9 cellular contexts compared by ENCODE assay signal in genomic region chr2:221517362-221518121, GRCh38. TPM values are rescaled to one million over a fixed set of nuclear protein-coding genes. Genes with fewer than 3 reads are reported as not detected.
A peak's percentile ranks its signal among the peaks of the same experiment; 100 is the strongest.
DNase-seq lines count a peak whose midpoint lies in the region; ATAC-seq and TF ChIP-seq lines count a peak whose summit lies in the region.
"Had no signal": no experiment of that assay in that cellular context is flagged by ENCODE, and none has a peak within 500 bp of the region (broad histone marks: within the 10 kb centered on the region; RNA-seq: fewer than 3 reads in every experiment).

No MANE protein-coding gene starts in this region.

- H4K20me1 ChIP-seq in HCT116 (ENCODE audit: insufficient read depth), result no peaks in the 10 kb centered on the region

- no peaks in the 10 kb centered on the region for H3K27me3 Mint-ChIP-seq in mesothelial cell of epicardium (ENCODE audit: low read depth)

- peak; percentile 8 for DNase-seq in GM10266 (ENCODE audit: extremely low spot score)
- DNase-seq in HCT116 (ENCODE audit: low read depth, low spot score), result peak; percentile 8
- peak; percentile 35 for DNase-seq in NB4 (ENCODE audit: low read depth)
- peak; percentile 70 for DNase-seq in activated T-helper 1 cell treated with Interleukin-2 at 50 U/mL for 16 hours (ENCODE audit: low read depth)
- DNase-seq in iris pigment epithelial cell (ENCODE audit: low read depth), result peak; percentile 83
- DNase-seq in stimulated activated CD8-positive, alpha-beta memory T cell treated with anti-CD3 and anti-CD28 coated beads, Interleukin-7, amount 100 ng/mL, for 4 hours (ENCODE audit: low read depth in 2 of 2), result peak; percentile 46 to 56
- no peak for DNase-seq in mesothelial cell of epicardium (ENCODE audit: low spot score in 2 of 2, unreplicated experiment in 2 of 2)
- DNase-seq in NCI-H446 treated with DMSO at 0.1 percent for 48 hours (lab: John Stamatoyannopoulos, UW), result no peak

- no peaks in the 10 kb centered on the region for H3K9me3 Mint-ChIP-seq in mesothelial cell of epicardium

- intact Hi-C loops in HCT116 (cut with micrococcal nuclease), result no loop called here

- ATAC-seq in HCT116, result no peak

- no peaks in the 10 kb centered on the region for H3K36me3 Mint-ChIP-seq in mesothelial cell of epicardium

- no peak for TF ChIP-seq RAD21 in HCT116 (IDR thresholded peaks at IDR 0.05; ENCODE audit: low read depth)

- RAD21 ChIA-PET in HCT116 (lab: Charles Lee; ENCODE audit: low non-redundant PET in 1 of 2, low total read pairs in 2 of 2, uncharacterized antibody in 2 of 2, unreplicated experiment in 2 of 2), result no interaction called here

- no peak overlapping the region for H2AFZ ChIP-seq in HCT116 (ENCODE audit: low read depth, low read length, poor library complexity, severe bottlenecking)

- no peaks in the 10 kb centered on the region for H3K4me1 ChIP-seq in HCT116 (ENCODE audit: control insufficient read depth in 1 of 2, insufficient read depth in 2 of 2, low read length in 2 of 2)

- no peak for TF ChIP-seq CTCF in GM10266 (IDR thresholded peaks at IDR 0.05; ENCODE audit: control insufficient read depth, insufficient read depth, low read depth, missing control alignments)
- TF ChIP-seq CTCF in HCT116 (IDR thresholded peaks at IDR 0.05 in 2 of 3, conservative IDR thresholded peaks at IDR 0.05 in 1 of 3; ENCODE audit: borderline replicate concordance in 1 of 3, insufficient read depth in 1 of 3, low read depth in 2 of 3, low read length in 2 of 3), result no peak
- TF ChIP-seq CTCF in NB4 (IDR thresholded peaks at IDR 0.05; ENCODE audit: low read depth, low read length), result no peak
- TF ChIP-seq CTCF in mesothelial cell of epicardium (IDR thresholded peaks at IDR 0.05; ENCODE audit: unreplicated experiment), result no peak

- H3K9me3 ChIP-seq in HCT116 (ENCODE audit: control insufficient read depth in 1 of 2, insufficient read depth in 1 of 2, low read depth in 1 of 2, low read length in 2 of 2), result no peaks in the 10 kb centered on the region
- H3K9me3 ChIP-seq: thoracic aorta had no signal

- H3K4me2 ChIP-seq in HCT116 (ENCODE audit: low read length), result no peak overlapping the region

- no peaks in the 10 kb centered on the region for H3K36me3 ChIP-seq in HCT116 (ENCODE audit: control insufficient read depth in 1 of 2, insufficient read depth in 2 of 2, low read length in 2 of 2)
- H3K36me3 ChIP-seq: thoracic aorta had no signal

- CTCF ChIA-PET in HCT116 (lab: Charles Lee), result no interaction called here

- H3K27ac ChIP-seq in HCT116 (ENCODE audit: low read depth, low read length), result no peak overlapping the region

- H3K4me3 ChIP-seq in HCT116 (replicated peaks in 1 of 2; ENCODE audit: low read depth in 1 of 2, low read length in 2 of 2), result no peak overlapping the region
- no peak overlapping the region for H3K4me3 ChIP-seq in NB4 (ENCODE audit: low read depth, low read length)
- H3K4me3 ChIP-seq: thoracic aorta had no signal

- H3K9me2 ChIP-seq in HCT116 (ENCODE audit: insufficient read depth), result no peaks in the 10 kb centered on the region

- no peaks in the 10 kb centered on the region for H3K79me2 ChIP-seq in HCT116 (ENCODE audit: insufficient read depth, low read length)

- POLR2A ChIA-PET in HCT116 (lab: Charles Lee), result no interaction called here

- TF ChIP-seq POLR2A in HCT116 (IDR thresholded peaks at IDR 0.05; ENCODE audit: borderline replicate concordance, extremely low read depth, insufficient read depth, insufficient read length), result no peak
- TF ChIP-seq POLR2A in NB4 (IDR thresholded peaks at IDR 0.05; ENCODE audit: extremely low read depth, insufficient read length), result no peak

- no peak overlapping the region for H3K4me3 Mint-ChIP-seq in mesothelial cell of epicardium

- peaks cover 27% of the 10 kb centered on the region for H3K4me1 Mint-ChIP-seq in mesothelial cell of epicardium

- no TSS peak for BruUV-seq in HCT116 (replicated peaks; lab: Mats Ljungman, UMichigan)

- H3K27me3 ChIP-seq in HCT116 (ENCODE audit: insufficient read depth, low read length), result peaks cover 3% of the 10 kb centered on the region; the same call in 1 of the 2 replicates

- H3K9ac ChIP-seq in HCT116 (ENCODE audit: low read length), result no peak overlapping the region

- H3K27ac Mint-ChIP-seq in mesothelial cell of epicardium, result no peak overlapping the region

TF ChIP-seq in HCT116, 20 proteins besides CTCF, POLR2A, EP300 and RAD21:
- TF ChIP-seq EZH2phosphoT487 (IDR thresholded peaks at IDR 0.05; ENCODE audit: borderline replicate concordance) (no peak), ZFX (IDR thresholded peaks at IDR 0.05) (no peak), FOSL1 (IDR thresholded peaks at IDR 0.05; ENCODE audit: low read depth) (no peak), TCF7L2 (IDR thresholded peaks at IDR 0.05; ENCODE audit: borderline replicate concordance, extremely low read depth, insufficient read depth, insufficient read length) (no peak), YY1 (IDR thresholded peaks at IDR 0.05; ENCODE audit: extremely low read depth, insufficient replicate concordance, low read depth, low read length) (no peak), JUND (IDR thresholded peaks at IDR 0.05) (no peak), ATF3 (IDR thresholded peaks at IDR 0.05) (no peak), CBX3 (IDR thresholded peaks at IDR 0.05; ENCODE audit: low read depth) (no peak), CEBPB (IDR thresholded peaks at IDR 0.05; ENCODE audit: low read depth) (no peak)

RNA-seq across cellular contexts. Expression of gene EPHA4, which starts 54.6 kb away (rescaled TPM):
- total RNA-seq in HCT116 (2021; ENCODE audit: unreplicated experiment) (3.5 TPM), mesothelial cell of epicardium (20.5 to 20.9 TPM (median 20.6 TPM) in 3 replicates)
- 1.8 and 2.0 TPM in 2 replicates for polyA plus RNA-seq in HCT116 (2012)

Comparison
In these comparisons a context has a peak if more than half of its experiments do, and no peak if none do; other contexts are left out.
1. DNase-seq: peak in GM10266 (single experiment), HCT116 (single experiment), NB4 (single experiment), activated T-helper 1 cell treated with Interleukin-2 at 50 U/mL for 16 hours (single experiment), iris pigment epithelial cell (single experiment) and stimulated activated CD8-positive, alpha-beta memory T cell treated with anti-CD3 and anti-CD28 coated beads, Interleukin-7, amount 100 ng/mL, for 4 hours (2 of 2); none in mesothelial cell of epicardium (0 of 2) and NCI-H446 treated with DMSO at 0.1 percent for 48 hours (single experiment).